ENCODE assay signal across 14 cellular contexts in the genomic region with DNA sequence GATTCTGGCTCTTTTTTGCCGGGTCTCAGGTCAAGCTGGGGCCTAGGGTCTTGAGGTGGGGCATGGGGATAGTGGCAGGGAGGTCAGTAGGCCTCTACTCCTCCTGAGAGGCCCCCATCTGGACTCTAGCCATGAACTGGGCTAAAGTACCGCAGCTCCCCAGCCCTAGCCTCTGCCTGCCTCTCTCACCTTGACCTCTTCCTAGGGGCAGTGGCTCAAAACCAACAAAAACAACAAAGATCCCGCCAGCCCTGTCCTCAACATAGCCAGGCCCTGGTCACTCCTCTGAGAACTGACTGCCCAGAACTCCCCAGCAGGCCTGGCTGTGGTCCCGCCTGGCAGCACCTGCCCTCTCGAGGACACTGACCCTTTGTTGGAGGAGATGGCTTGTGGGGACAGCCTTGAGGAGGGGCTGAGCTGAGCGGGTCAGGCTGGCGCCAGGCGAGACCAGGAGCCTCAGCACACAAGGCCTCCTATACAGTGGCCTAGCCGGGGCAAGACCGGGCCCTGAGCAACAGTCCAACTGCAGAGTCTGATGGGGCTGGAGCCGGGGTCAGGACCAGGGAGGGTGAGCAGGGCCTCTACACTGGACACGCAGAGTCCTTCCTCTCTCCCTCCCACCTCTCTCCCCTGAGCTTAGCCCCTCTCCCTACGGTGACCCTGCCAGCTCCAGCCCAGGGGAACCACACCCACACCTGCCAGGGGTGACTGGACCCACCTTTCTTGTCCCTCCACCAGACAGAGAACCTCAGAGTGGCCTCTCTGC. TPM values are rescaled to one million over a fixed set of nuclear protein-coding genes. Genes with fewer than 3 reads are reported as not detected.
A peak's percentile ranks its signal among the peaks of the same experiment; 100 is the strongest.
DNase-seq lines count a peak whose midpoint lies in the region; ATAC-seq, FAIRE-seq and TF ChIP-seq lines count a peak whose summit lies in the region.
"Had no signal": no experiment of that assay in that cellular context is flagged by ENCODE, and none has a peak within 500 bp of the region (broad histone marks: within the 10 kb centered on the region; RNA-seq: fewer than 3 reads in every experiment).

No MANE protein-coding gene starts in this region.

- ATAC-seq in pancreas (peak; percentile 34 to 68 (median 55)), HG03175 (IDR thresholded peaks at IDR 0.05; ENCODE audit: unreplicated experiment) (no peak)
- ATAC-seq: activated T-cell treated with anti-CD3 and anti-CD28 coated beads, Interleukin-2, amount 50 U/mL, for 72 hours had no signal

- intact Hi-C loops in pancreas (cut with DNase I) = no loop called here

- no peak for FAIRE-seq in pancreas (lab: Jason Lieb, UNC)
- FAIRE-seq: RCC 7860 had no signal

- no peak overlapping the region for H3K9ac ChIP-seq in smooth muscle cell (ENCODE audit: low read depth)
- H3K9ac ChIP-seq: KMS-11 had no signal

- H3F3A ChIP-seq in smooth muscle cell (ENCODE audit: low read depth) = no peaks in the 10 kb centered on the region

- H3K9me3 ChIP-seq in SJCRH30 (replicated peaks) (no peaks in the 10 kb centered on the region), pancreas (no peaks in the 10 kb centered on the region), smooth muscle cell (replicated peaks; ENCODE audit: low read depth) (no peaks in the 10 kb centered on the region)

- TF ChIP-seq CTCF in pancreas (IDR thresholded peaks at IDR 0.05) (no peak), foreskin fibroblast (IDR thresholded peaks at IDR 0.05; ENCODE audit: low read depth, low read length) (no peak), smooth muscle cell (IDR thresholded peaks at IDR 0.05; ENCODE audit: borderline replicate concordance, insufficient read depth, poor library complexity, severe bottlenecking) (no peak)

- H3K4me3 ChIP-seq in SJCRH30 (no peak overlapping the region), pancreas (no peak overlapping the region), foreskin fibroblast (ENCODE audit: low read depth in 1 of 2, low read length in 2 of 2) (no peak overlapping the region), smooth muscle cell (no peak overlapping the region)

- H4K20me1 ChIP-seq in smooth muscle cell (ENCODE audit: low read depth) = no peaks in the 10 kb centered on the region

- DNase-seq in G401 (ENCODE audit: low spot score) = peak; percentile 69
- DNase-seq in SJCRH30 = peak; percentile 52 to 55
- DNase-seq in hippocampal formation (lab: John Stamatoyannopoulos, UW) = peak; percentile 96 to 97
- DNase-seq in pancreas = peak in 2 of 6 donors; percentile 32 to 34
- no peak for DNase-seq in foreskin fibroblast
- DNase-seq in smooth muscle cell (lab: John Stamatoyannopoulos, UW; ENCODE audit: unreplicated experiment) = no peak
- DNase-seq in OCI-M1 (lab: John Stamatoyannopoulos, UW) = no peak
- DNase-seq: activated T-cell treated with anti-CD3 and anti-CD28 coated beads, Interleukin-2, amount 50 U/mL, for 72 hours; Calu3; cortex of kidney; HCEC 1CT had no signal

- no peaks in the 10 kb centered on the region for H3K79me2 ChIP-seq in smooth muscle cell (ENCODE audit: low read depth)

- H3K4me1 ChIP-seq in SJCRH30 = peaks cover 9% of the 10 kb centered on the region
- H3K4me1 ChIP-seq in pancreas = no peaks in the 10 kb centered on the region
- no peaks in the 10 kb centered on the region for H3K4me1 ChIP-seq in smooth muscle cell (ENCODE audit: low read depth)

- in situ Hi-C loops in G401 (cut with HindIII; ENCODE audit: low sequenced_read_pairs) = loop anchor here (25.0 kb wide), 1 partner anchor 152 kb away; no protein-coding TSS in a partner anchor

- H3K27me3 ChIP-seq in SJCRH30 = no peaks in the 10 kb centered on the region
- no peaks in the 10 kb centered on the region for H3K27me3 ChIP-seq in pancreas
- no peaks in the 10 kb centered on the region for H3K27me3 ChIP-seq in smooth muscle cell (ENCODE audit: low read depth)

- H3K27ac ChIP-seq in SJCRH30 = peak overlapping the region; percentile 61
- H3K27ac ChIP-seq in pancreas = peak overlapping the region in 1 of 4 donors; percentile 0
- no peak overlapping the region for H3K27ac ChIP-seq in smooth muscle cell (ENCODE audit: low read depth)
- H3K27ac ChIP-seq: KMS-11 had no signal

- H3K4me2 ChIP-seq in smooth muscle cell = no peak overlapping the region
- H3K4me2 ChIP-seq: KMS-11 had no signal

- WGBS in pancreas, 2 donors = 66 to 76% methylated on average over 13 of the region's 13 CpGs
- 90% methylated on average over 13 of the region's 13 CpGs for whole genome bisulfite sequencing in smooth muscle cell (ENCODE audit: low lambda C conversion rate)

- H2AFZ ChIP-seq in smooth muscle cell (ENCODE audit: low read depth) = no peak overlapping the region

- H3K36me3 ChIP-seq in SJCRH30 (no peaks in the 10 kb centered on the region), pancreas (no peaks in the 10 kb centered on the region), smooth muscle cell (ENCODE audit: low read depth) (no peaks in the 10 kb centered on the region)

RNA-seq across cellular contexts. Expression of a gene that starts 11.6 kb away (rescaled TPM):
- total RNA-seq in G401 (2014; rRNA removed; shearing (Covaris generic)) = 58.4 and 66.1 TPM in 2 replicates
- total RNA-seq in SJCRH30 (2014; rRNA removed; shearing (Covaris generic)) = 98.8 and 103 TPM in 2 replicates
- total RNA-seq in pancreas (10 to 100 TPM; 35.8 to 61.8 (median 46.8) TPM), smooth muscle cell (24.3 and 28.5 TPM in 2 replicates)
- polyA plus RNA-seq in pancreas (10 to 100 TPM; 21.2 to 37.0 TPM), smooth muscle cell (29.7 and 35.2 TPM in 2 replicates)

Comparison
In these comparisons a context has a peak if more than half of its experiments do, and no peak if none do; other contexts are left out.
1. DNase-seq: peak in G401 (single experiment), SJCRH30 (2 of 2) and hippocampal formation (2 of 2); none in foreskin fibroblast (0 of 2), smooth muscle cell (single experiment) and OCI-M1 (single experiment).